Comparison of ENCODE assay signal across 39 cellular contexts in genomic region chr6:116289876-116290275, GRCh38.
"Had no signal": no experiment of that assay in that cellular context is flagged by ENCODE, and none has a peak within 500 bp of the region (broad histone marks: within the 10 kb centered on the region; RNA-seq: fewer than 3 reads in every experiment).

No MANE protein-coding gene starts in this region.

- H3K4me1 ChIP-seq: ascending aorta, body of pancreas, breast epithelium had no signal

- H3K27ac Mint-ChIP-seq: activated naive CD4-positive, alpha-beta T cell treated with anti-CD3 and anti-CD28 coated beads for 36 hours; activated naive CD4-positive, alpha-beta T cell treated with anti-CD3 and anti-CD28 coated beads, Interleukin-2, amount 10 ng/mL, durations not matched to agents 7 days and 5 days; activated naive CD4-positive, alpha-beta T cell treated with anti-CD3 and anti-CD28 coated beads, Interleukin-2, amount 50 U/mL, for 24 hours; activated naive CD4-positive, alpha-beta T cell treated with anti-CD3 and anti-CD28 coated beads, Interleukin-2, amount 50 U/mL, for 72 hours; activated naive CD8-positive, alpha-beta T cell; activated naive CD8-positive, alpha-beta T cell treated with anti-CD3 and anti-CD28 coated beads for 36 hours; activated naive CD8-positive, alpha-beta T cell treated with anti-CD3 and anti-CD28 coated beads, Interleukin-2, amount 10 ng/mL, durations not matched to agents 7 days and 5 days; activated naive CD8-positive, alpha-beta T cell treated with anti-CD3 and anti-CD28 coated beads, Interleukin-2, amount 50 U/mL, for 24 hours; activated T-cell treated with anti-CD3 and anti-CD28 coated beads, Interleukin-2, amount 50 U/mL, for 24 hours; activated T-cell treated with anti-CD3 and anti-CD28 coated beads, Interleukin-2, amount 50 U/mL, for 72 hours; activated T-helper 1 cell treated with anti-CD3 and anti-CD28 coated beads, Interleukin-12 subunit alpha, Interleukin-12 subunit beta, Interleukin-2, Interleukin-4 antibody, amounts not matched to agents 30 ng/mL and 10 ng/mL and 1 ng/mL, durations not matched to agents 14 hours and 24 hours and 36 hours; activated T-helper 17 cell treated with anti-CD3 and anti-CD28 coated beads, Interleukin-2, amount 50 U/mL, for 72 hours; activated T-helper 2 cell treated with anti-CD3 and anti-CD28 coated beads, Interferon-gamma antibody, Interleukin-2, Interleukin-4, amounts not matched to agents 10 μg/mL and 5 μg/mL and 100 μg/mL, durations not matched to agents 14 hours and 24 hours and 36 hours; brain had no signal

- H3K4me3 ChIP-seq: adrenal gland, ascending aorta, body of pancreas, breast epithelium, cardiac muscle cell had no signal

- H3K4me3 Mint-ChIP-seq: activated naive CD4-positive, alpha-beta T cell treated with anti-CD3 and anti-CD28 coated beads for 36 hours; activated naive CD4-positive, alpha-beta T cell treated with anti-CD3 and anti-CD28 coated beads, Interleukin-2, amount 10 ng/mL, durations not matched to agents 7 days and 5 days; activated naive CD4-positive, alpha-beta T cell treated with anti-CD3 and anti-CD28 coated beads, Interleukin-2, amount 50 U/mL, for 24 hours; activated naive CD8-positive, alpha-beta T cell; activated naive CD8-positive, alpha-beta T cell treated with anti-CD3 and anti-CD28 coated beads for 36 hours; activated naive CD8-positive, alpha-beta T cell treated with anti-CD3 and anti-CD28 coated beads, Interleukin-2, amount 10 ng/mL, durations not matched to agents 7 days and 5 days; activated naive CD8-positive, alpha-beta T cell treated with anti-CD3 and anti-CD28 coated beads, Interleukin-2, amount 50 U/mL, for 24 hours; activated T-cell treated with anti-CD3 and anti-CD28 coated beads, Interleukin-2, amount 50 U/mL, for 24 hours; activated T-cell treated with anti-CD3 and anti-CD28 coated beads, Interleukin-2, amount 50 U/mL, for 4 hours; activated T-cell treated with anti-CD3 and anti-CD28 coated beads, Interleukin-2, amount 50 U/mL, for 72 hours; activated T-helper 1 cell treated with anti-CD3 and anti-CD28 coated beads, Interleukin-12 subunit alpha, Interleukin-12 subunit beta, Interleukin-2, Interleukin-4 antibody, amounts not matched to agents 30 ng/mL and 10 ng/mL and 1 ng/mL, durations not matched to agents 14 hours and 24 hours and 36 hours; activated T-helper 17 cell treated with anti-CD3 and anti-CD28 coated beads, Interleukin-2, amount 50 U/mL, for 72 hours; brain; central memory CD8-positive, alpha-beta T cell had no signal

- H3K27me3 ChIP-seq: adrenal gland, ascending aorta, body of pancreas, brain microvascular endothelial cell, breast epithelium, cardiac muscle cell had no signal

- H3K9me3 Mint-ChIP-seq: activated naive CD4-positive, alpha-beta T cell treated with anti-CD3 and anti-CD28 coated beads for 36 hours; activated naive CD4-positive, alpha-beta T cell treated with anti-CD3 and anti-CD28 coated beads, Interleukin-2, amount 10 ng/mL, durations not matched to agents 7 days and 5 days; activated naive CD4-positive, alpha-beta T cell treated with anti-CD3 and anti-CD28 coated beads, Interleukin-2, amount 50 U/mL, for 24 hours; activated naive CD4-positive, alpha-beta T cell treated with anti-CD3 and anti-CD28 coated beads, Interleukin-2, amount 50 U/mL, for 72 hours; activated naive CD8-positive, alpha-beta T cell treated with anti-CD3 and anti-CD28 coated beads for 36 hours; activated naive CD8-positive, alpha-beta T cell treated with anti-CD3 and anti-CD28 coated beads, Interleukin-2, amount 10 ng/mL, durations not matched to agents 7 days and 5 days; activated naive CD8-positive, alpha-beta T cell treated with anti-CD3 and anti-CD28 coated beads, Interleukin-2, amount 50 U/mL, for 24 hours; activated T-cell treated with anti-CD3 and anti-CD28 coated beads, Interleukin-2, amount 50 U/mL, for 24 hours; activated T-cell treated with anti-CD3 and anti-CD28 coated beads, Interleukin-2, amount 50 U/mL, for 4 hours; activated T-cell treated with anti-CD3 and anti-CD28 coated beads, Interleukin-2, amount 50 U/mL, for 72 hours; activated T-helper 1 cell treated with anti-CD3 and anti-CD28 coated beads, Interleukin-12 subunit alpha, Interleukin-12 subunit beta, Interleukin-2, Interleukin-4 antibody, amounts not matched to agents 30 ng/mL and 10 ng/mL and 1 ng/mL, durations not matched to agents 14 hours and 24 hours and 36 hours; activated T-helper 17 cell treated with anti-CD3 and anti-CD28 coated beads, Interleukin-2, amount 50 U/mL, for 72 hours; activated T-helper 2 cell treated with anti-CD3 and anti-CD28 coated beads, Interferon-gamma antibody, Interleukin-2, Interleukin-4, amounts not matched to agents 10 μg/mL and 5 μg/mL and 100 μg/mL, durations not matched to agents 14 hours and 24 hours and 36 hours; brain; central memory CD8-positive, alpha-beta T cell had no signal

- DNase-seq: activated effector memory CD4-positive, alpha-beta T cell treated with anti-CD3 and anti-CD28 coated beads, Interleukin-2, amount 50 U/mL, for 16 hours; activated effector memory CD4-positive, alpha-beta T cell treated with Interleukin-2 at 50 U/mL for 16 hours; activated gamma-delta T cell; activated gamma-delta T cell treated with Interleukin-2 at 50 U/mL for 16 hours; activated naive CD4-positive, alpha-beta T cell; activated naive CD4-positive, alpha-beta T cell treated with anti-CD3 and anti-CD28 coated beads for 36 hours; activated naive CD4-positive, alpha-beta T cell treated with anti-CD3 and anti-CD28 coated beads, Interleukin-2, amount 10 ng/mL, durations not matched to agents 7 days and 5 days; activated naive CD4-positive, alpha-beta T cell treated with anti-CD3 and anti-CD28 coated beads, Interleukin-2, amount 50 U/mL, for 16 hours; activated naive CD4-positive, alpha-beta T cell treated with Interleukin-2 at 50 U/mL for 16 hours; activated naive CD8-positive, alpha-beta T cell treated with anti-CD3 and anti-CD28 coated beads for 36 hours; activated naive CD8-positive, alpha-beta T cell treated with anti-CD3 and anti-CD28 coated beads, Interleukin-2, amount 10 ng/mL, durations not matched to agents 7 days and 5 days; activated naive CD8-positive, alpha-beta T cell treated with anti-CD3 and anti-CD28 coated beads, Interleukin-2, amount 50 U/mL, for 24 hours; activated T-cell treated with anti-CD3 and anti-CD28 coated beads, Interleukin-2, amount 50 U/mL, for 1 hour; activated T-cell treated with anti-CD3 and anti-CD28 coated beads, Interleukin-2, amount 50 U/mL, for 24 hours; activated T-cell treated with anti-CD3 and anti-CD28 coated beads, Interleukin-2, amount 50 U/mL, for 4 hours; activated T-cell treated with anti-CD3 and anti-CD28 coated beads, Interleukin-2, amount 50 U/mL, for 48 hours; activated T-cell treated with anti-CD3 and anti-CD28 coated beads, Interleukin-2, amount 50 U/mL, for 72 hours; adrenal gland; amniotic stem cell; amygdala; anterior cingulate cortex; aorta; body of pancreas; brain microvascular endothelial cell; caudate nucleus; central memory CD4-positive, alpha-beta T cell; cerebellar nuclear complex had no signal

- H3K4me1 Mint-ChIP-seq: activated naive CD4-positive, alpha-beta T cell treated with anti-CD3 and anti-CD28 coated beads, Interleukin-2, amount 10 ng/mL, durations not matched to agents 7 days and 5 days; activated naive CD4-positive, alpha-beta T cell treated with anti-CD3 and anti-CD28 coated beads, Interleukin-2, amount 50 U/mL, for 24 hours; activated naive CD8-positive, alpha-beta T cell treated with anti-CD3 and anti-CD28 coated beads for 36 hours; activated naive CD8-positive, alpha-beta T cell treated with anti-CD3 and anti-CD28 coated beads, Interleukin-2, amount 10 ng/mL, durations not matched to agents 7 days and 5 days; activated naive CD8-positive, alpha-beta T cell treated with anti-CD3 and anti-CD28 coated beads, Interleukin-2, amount 50 U/mL, for 24 hours; activated T-helper 17 cell treated with anti-CD3 and anti-CD28 coated beads, Interleukin-2, amount 50 U/mL, for 72 hours; brain; central memory CD8-positive, alpha-beta T cell had no signal

- FAIRE-seq: astrocyte had no signal

- H3K27me3 Mint-ChIP-seq: activated naive CD4-positive, alpha-beta T cell treated with anti-CD3 and anti-CD28 coated beads, Interleukin-2, amount 10 ng/mL, durations not matched to agents 7 days and 5 days; activated naive CD4-positive, alpha-beta T cell treated with anti-CD3 and anti-CD28 coated beads, Interleukin-2, amount 50 U/mL, for 24 hours; activated naive CD8-positive, alpha-beta T cell; activated naive CD8-positive, alpha-beta T cell treated with anti-CD3 and anti-CD28 coated beads for 36 hours; activated naive CD8-positive, alpha-beta T cell treated with anti-CD3 and anti-CD28 coated beads, Interleukin-2, amount 10 ng/mL, durations not matched to agents 7 days and 5 days; activated naive CD8-positive, alpha-beta T cell treated with anti-CD3 and anti-CD28 coated beads, Interleukin-2, amount 50 U/mL, for 24 hours; activated T-cell treated with anti-CD3 and anti-CD28 coated beads, Interleukin-2, amount 50 U/mL, for 24 hours; activated T-helper 17 cell treated with anti-CD3 and anti-CD28 coated beads, Interleukin-2, amount 50 U/mL, for 72 hours; brain; central memory CD8-positive, alpha-beta T cell had no signal

- H3K9me3 ChIP-seq: adrenal gland, ascending aorta, body of pancreas, breast epithelium had no signal

- H3K36me3 ChIP-seq: adrenal gland, ascending aorta, brain microvascular endothelial cell, breast epithelium, cardiac muscle cell had no signal

- H3K36me3 Mint-ChIP-seq: activated naive CD4-positive, alpha-beta T cell treated with anti-CD3 and anti-CD28 coated beads, Interleukin-2, amount 10 ng/mL, durations not matched to agents 7 days and 5 days; activated naive CD4-positive, alpha-beta T cell treated with anti-CD3 and anti-CD28 coated beads, Interleukin-2, amount 50 U/mL, for 24 hours; activated naive CD4-positive, alpha-beta T cell treated with anti-CD3 and anti-CD28 coated beads, Interleukin-2, amount 50 U/mL, for 72 hours; activated naive CD8-positive, alpha-beta T cell; activated naive CD8-positive, alpha-beta T cell treated with anti-CD3 and anti-CD28 coated beads, Interleukin-2, amount 10 ng/mL, durations not matched to agents 7 days and 5 days; brain had no signal
